ENCODE assay signal across 31 cellular contexts in the genomic region with DNA sequence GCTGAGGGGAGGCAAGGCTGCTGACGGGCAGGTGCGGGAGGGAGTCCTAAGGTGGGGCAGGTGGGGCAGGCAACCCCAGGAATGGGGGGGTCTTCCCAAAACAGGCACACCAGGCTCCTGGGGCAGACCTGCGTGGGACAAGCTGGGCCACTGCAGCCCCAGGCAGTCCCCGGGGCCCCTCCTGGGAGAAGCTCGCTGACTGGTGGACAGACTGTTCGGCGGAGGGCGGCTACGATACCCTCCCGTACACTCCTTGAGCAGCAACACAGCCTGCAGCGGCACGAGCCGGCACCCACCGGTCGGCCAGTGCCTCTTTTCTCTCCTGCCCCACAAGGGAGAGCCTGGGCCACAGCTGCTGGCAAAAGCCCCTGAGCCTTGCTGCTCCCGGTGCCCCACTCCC.
"Had no signal": no experiment of that assay in that cellular context is flagged by ENCODE, and none has a peak within 500 bp of the region (broad histone marks: within the 10 kb centered on the region; RNA-seq: fewer than 3 reads in every experiment).

No MANE protein-coding gene starts in this region.

- DNase-seq: activated CD4-positive, alpha-beta T cell treated with anti-CD3 and anti-CD28 coated beads for 1 hour; activated CD4-positive, alpha-beta T cell treated with anti-CD3 and anti-CD28 coated beads for 48 hours; activated CD4-positive, alpha-beta T cell treated with anti-CD3 and anti-CD28 coated beads, Interleukin-2, amount 50 U/mL, for 4 hours; activated CD4-positive, CD25-positive, alpha-beta regulatory T cell; activated CD8-positive, alpha-beta T cell treated with anti-CD3 and anti-CD28 coated beads for 36 hours; activated gamma-delta T cell; activated naive CD4-positive, alpha-beta T cell treated with anti-CD3 and anti-CD28 coated beads, Interleukin-2, amount 10 ng/mL, durations not matched to agents 7 days and 5 days; activated naive CD8-positive, alpha-beta T cell treated with anti-CD3 and anti-CD28 coated beads, Interleukin-2, amount 10 ng/mL, durations not matched to agents 7 days and 5 days; activated T-cell treated with anti-CD3 and anti-CD28 coated beads, Interleukin-2, amount 50 U/mL, for 1 hour; adrenal gland; central memory CD4-positive, alpha-beta T cell; KG1; NCI-H1092 treated with DMSO at 0.1 percent for 48 hours; NCI-H1417; NCI-H146; NCI-H187; NCI-H2029 treated with DMSO at 0.1 percent for 48 hours; NCI-H2107; NCI-H2171; NCI-H510A; NCI-H526; NCI-H748 treated with DMSO at 0.1 percent for 48 hours; NK-92 treated with Interleukin-12 subunit alpha and Interleukin-12 subunit beta, amount 100 ng/mL, for 24 hours; PC-3; Peyer's patch; RPMI8226; T1000; WERI-Rb-1 had no signal

- H3K27me3 Mint-ChIP-seq: activated CD8-positive, alpha-beta T cell treated with anti-CD3 and anti-CD28 coated beads for 36 hours; activated naive CD4-positive, alpha-beta T cell treated with anti-CD3 and anti-CD28 coated beads, Interleukin-2, amount 10 ng/mL, durations not matched to agents 7 days and 5 days; activated naive CD8-positive, alpha-beta T cell treated with anti-CD3 and anti-CD28 coated beads, Interleukin-2, amount 10 ng/mL, durations not matched to agents 7 days and 5 days; brain had no signal

- H3K27ac Mint-ChIP-seq: activated CD8-positive, alpha-beta T cell treated with anti-CD3 and anti-CD28 coated beads for 36 hours; activated naive CD4-positive, alpha-beta T cell treated with anti-CD3 and anti-CD28 coated beads, Interleukin-2, amount 10 ng/mL, durations not matched to agents 7 days and 5 days; activated naive CD8-positive, alpha-beta T cell treated with anti-CD3 and anti-CD28 coated beads, Interleukin-2, amount 10 ng/mL, durations not matched to agents 7 days and 5 days; activated T-helper 2 cell treated with anti-CD3 and anti-CD28 coated beads, Interferon-gamma antibody, Interleukin-2, Interleukin-4, amounts not matched to agents 10 μg/mL and 5 μg/mL and 100 μg/mL, durations not matched to agents 14 hours and 24 hours and 36 hours had no signal

- H3K9me3 ChIP-seq: adrenal gland, Peyer's patch had no signal

- H3K4me3 ChIP-seq: adrenal gland, Peyer's patch had no signal

- FAIRE-seq: bronchial epithelial cell had no signal

- H3K27ac ChIP-seq: Peyer's patch, WERI-Rb-1 had no signal

- H3K4me1 ChIP-seq: adrenal gland, Peyer's patch had no signal

- ATAC-seq: activated CD8-positive, alpha-beta T cell treated with anti-CD3 and anti-CD28 coated beads for 36 hours; PC-3 had no signal

- H3K9me3 Mint-ChIP-seq: activated CD8-positive, alpha-beta T cell treated with anti-CD3 and anti-CD28 coated beads for 36 hours; activated naive CD4-positive, alpha-beta T cell treated with anti-CD3 and anti-CD28 coated beads, Interleukin-2, amount 10 ng/mL, durations not matched to agents 7 days and 5 days; activated naive CD8-positive, alpha-beta T cell treated with anti-CD3 and anti-CD28 coated beads, Interleukin-2, amount 10 ng/mL, durations not matched to agents 7 days and 5 days; activated T-helper 2 cell treated with anti-CD3 and anti-CD28 coated beads, Interferon-gamma antibody, Interleukin-2, Interleukin-4, amounts not matched to agents 10 μg/mL and 5 μg/mL and 100 μg/mL, durations not matched to agents 14 hours and 24 hours and 36 hours; brain had no signal

- H3K4me1 Mint-ChIP-seq: activated naive CD4-positive, alpha-beta T cell treated with anti-CD3 and anti-CD28 coated beads, Interleukin-2, amount 10 ng/mL, durations not matched to agents 7 days and 5 days; brain had no signal

- H3K27me3 ChIP-seq: adrenal gland, Peyer's patch had no signal

- H3K4me3 Mint-ChIP-seq: activated CD8-positive, alpha-beta T cell treated with anti-CD3 and anti-CD28 coated beads for 36 hours; activated naive CD4-positive, alpha-beta T cell treated with anti-CD3 and anti-CD28 coated beads, Interleukin-2, amount 10 ng/mL, durations not matched to agents 7 days and 5 days; activated naive CD8-positive, alpha-beta T cell treated with anti-CD3 and anti-CD28 coated beads, Interleukin-2, amount 10 ng/mL, durations not matched to agents 7 days and 5 days; brain had no signal
